ENCODE assay signal across 28 cellular contexts in the genomic region with DNA sequence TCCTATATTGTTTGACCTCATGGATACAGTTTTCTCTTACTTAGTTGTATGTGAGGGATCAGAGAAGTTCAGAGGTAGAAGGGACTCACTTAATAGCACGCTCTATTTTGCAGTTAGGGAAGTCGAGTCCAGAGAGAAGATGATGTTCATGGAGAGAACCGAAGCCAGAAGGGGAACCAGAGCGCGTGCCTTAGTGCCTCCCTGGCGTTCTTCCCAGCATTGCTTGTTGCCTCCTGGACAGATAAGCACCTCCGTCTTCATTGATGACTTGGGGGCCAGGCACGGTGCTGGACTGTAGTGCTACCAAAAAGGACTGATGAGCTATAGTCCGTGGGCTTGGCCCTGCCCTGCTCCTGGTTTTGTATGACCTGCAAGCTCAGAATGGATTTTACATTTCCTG.
"Had no signal": no experiment of that assay in that cellular context is flagged by ENCODE, and none has a peak within 500 bp of the region (broad histone marks: within the 10 kb centered on the region; RNA-seq: fewer than 3 reads in every experiment).

No MANE protein-coding gene starts in this region.

- H3K9me3 ChIP-seq: mucosa of descending colon, prostate gland, right atrium auricular region, suprapubic skin, upper lobe of right lung, vagina had no signal

- H3K4me3 Mint-ChIP-seq: mesothelial cell of epicardium; naive B cell; natural killer cell treated with Interleukin-12 subunit alpha and Interleukin-12 subunit beta and Interleukin-15 and Interleukin-18, amount 100 ng/mL, for 72 hours; neural progenitor cell; stimulated activated naive CD8-positive, alpha-beta T cell treated with anti-CD3 and anti-CD28 coated beads, Interleukin-15, amount 100 ng/mL, for 72 hours had no signal

- H3K27me3 Mint-ChIP-seq: naive B cell; natural killer cell treated with Interleukin-12 subunit alpha and Interleukin-12 subunit beta and Interleukin-15 and Interleukin-18, amount 100 ng/mL, for 72 hours; stimulated activated naive CD8-positive, alpha-beta T cell treated with anti-CD3 and anti-CD28 coated beads, Interleukin-15, amount 100 ng/mL, for 72 hours had no signal

- H3K4me2 ChIP-seq: hepatocyte, neural progenitor cell, smooth muscle cell had no signal

- H3K27ac Mint-ChIP-seq: mesothelial cell of epicardium, neural progenitor cell had no signal

- H2AFZ ChIP-seq: hepatocyte, neural progenitor cell had no signal

- H3K9me3 Mint-ChIP-seq: natural killer cell treated with Interleukin-12 subunit alpha and Interleukin-12 subunit beta and Interleukin-15 and Interleukin-18, amount 100 ng/mL, for 72 hours had no signal

- H3K36me3 ChIP-seq: neural progenitor cell, prostate gland had no signal

- H3K27ac ChIP-seq: coronary artery, hepatocyte, neural progenitor cell, prostate gland, right atrium auricular region, suprapubic skin, transverse colon, upper lobe of right lung, vagina had no signal

- DNase-seq: dermis blood vessel endothelial cell; effector memory CD4-positive, alpha-beta T cell; erythroblast; kidney; mesenchymal stem cell; mucosa of descending colon; naive B cell; stimulated activated CD4-positive, alpha-beta T cell treated with anti-CD3 and anti-CD28 coated beads, Interleukin-12 subunit alpha, Interleukin-12 subunit beta, amount 100 ng/mL, for 4 hours; stimulated activated CD4-positive, alpha-beta T cell treated with anti-CD3 and anti-CD28 coated beads, Interleukin-1b, Interleukin-23, amount 100 ng/mL, for 48 hours; stimulated activated CD4-positive, alpha-beta T cell treated with anti-CD3 and anti-CD28 coated beads, Interleukin-4, amount 100 ng/mL, for 1 hour; stimulated activated CD8-positive, alpha-beta memory T cell treated with anti-CD3 and anti-CD28 coated beads, Interleukin-4, amount 100 ng/mL, for 48 hours; stimulated activated naive CD4-positive, alpha-beta T cell; stimulated activated naive CD8-positive, alpha-beta T cell treated with anti-CD3 and anti-CD28 coated beads, Interleukin-15, amount 100 ng/mL, for 72 hours; transverse colon; upper lobe of right lung had no signal

- H3K9ac ChIP-seq: neural progenitor cell had no signal

- FAIRE-seq: frontal cortex, kidney had no signal

- ATAC-seq: left lobe of liver; mucosa of descending colon; natural killer cell treated with Interleukin-12 subunit alpha and Interleukin-12 subunit beta and Interleukin-15 and Interleukin-18, amount 100 ng/mL, for 72 hours; sciatic nerve; stimulated activated naive CD8-positive, alpha-beta T cell treated with anti-CD3 and anti-CD28 coated beads, Interleukin-15, amount 100 ng/mL, for 72 hours; upper lobe of right lung had no signal

- H3K4me1 ChIP-seq: prostate gland, right atrium auricular region, upper lobe of right lung, vagina had no signal

- H3K4me3 ChIP-seq: coronary artery, hepatocyte, mucosa of descending colon, neural progenitor cell, prostate gland, right atrium auricular region, smooth muscle cell, suprapubic skin, transverse colon, upper lobe of right lung, vagina had no signal

- H3K27me3 ChIP-seq: hepatocyte, neural progenitor cell, right atrium auricular region, suprapubic skin, transverse colon, upper lobe of right lung, vagina had no signal
